Comparison of ENCODE assay signal across 34 cellular contexts in genomic region chr14:28113311-28113710, GRCh38.
"Had no signal": no experiment of that assay in that cellular context is flagged by ENCODE, and none has a peak within 500 bp of the region (broad histone marks: within the 10 kb centered on the region; RNA-seq: fewer than 3 reads in every experiment).

No MANE protein-coding gene starts in this region.

- H3K27me3 ChIP-seq: MG63 had no signal

- DNase-seq: Karpas-422, Kasumi-1, MG63, MM.1S, MV-4-11, NCI-H1048, NCI-H1092, NCI-H1092 treated with DMSO at 0.1 percent for 48 hours, NCI-H1105, NCI-H1105 treated with DMSO at 0.1 percent for 48 hours, NCI-H1417, NCI-H1417 treated with DMSO at 0.1 percent for 48 hours, NCI-H1436, NCI-H1436 treated with DMSO at 0.1 percent for 48 hours, NCI-H146, NCI-H1694, NCI-H1694 treated with DMSO at 0.1 percent for 48 hours, NCI-H187, NCI-H187 treated with DMSO at 0.1 percent for 48 hours, NCI-H1930, NCI-H2029, NCI-H2029 treated with DMSO at 0.1 percent for 48 hours, NCI-H2081, NCI-H2081 treated with DMSO at 0.1 percent for 48 hours, NCI-H2107, NCI-H2171, NCI-H2171 treated with DMSO at 0.1 percent for 48 hours, NCI-H2227 treated with DMSO at 0.1 percent for 48 hours, NCI-H226, NCI-H345, NCI-H446 treated with DMSO at 0.1 percent for 48 hours, NCI-H510A, NCI-H510A treated with DMSO at 0.1 percent for 48 hours, NCI-H524 had no signal

- H3K4me3 ChIP-seq: MG63 had no signal

- H3K9me3 ChIP-seq: MG63 had no signal

- H3K36me3 ChIP-seq: MG63 had no signal
